ENCODE assay signal across 9 cellular contexts in the genomic region with DNA sequence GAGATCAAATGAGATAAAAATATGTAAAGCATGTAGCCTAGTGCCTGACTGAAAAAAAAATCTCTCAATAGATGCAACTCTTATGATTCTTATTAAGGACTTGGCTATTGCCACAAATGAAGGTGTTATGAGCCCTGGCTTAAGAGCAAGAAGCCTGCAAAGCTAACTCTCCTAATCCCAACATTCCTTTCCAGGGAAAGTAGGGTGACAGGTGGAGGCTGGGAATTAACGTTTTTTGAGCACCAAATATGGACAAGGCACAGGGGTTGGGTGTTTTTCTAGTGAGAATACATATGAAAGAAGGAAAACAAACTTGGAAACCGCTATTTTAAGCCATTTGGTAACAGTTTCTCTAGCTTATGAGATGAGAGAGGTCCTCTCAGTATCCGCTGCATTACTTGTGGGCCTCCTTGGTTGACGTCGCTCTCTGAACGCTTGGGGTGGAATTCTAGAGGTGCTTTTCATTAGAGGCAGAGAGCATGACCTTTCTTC.
DNase-seq lines count a peak whose midpoint lies in the region; ATAC-seq and TF ChIP-seq lines count a peak whose summit lies in the region.
"Had no signal": no experiment of that assay in that cellular context is flagged by ENCODE, and none has a peak within 500 bp of the region (broad histone marks: within the 10 kb centered on the region; RNA-seq: fewer than 3 reads in every experiment).

No MANE protein-coding gene starts in this region.

- peaks cover 23 to 35% of the 10 kb centered on the region in 2 donors for H3K36me3 Mint-ChIP-seq in stimulated activated naive B cell treated with anti-CD40 and anti-IgM and Interleukin-4, amounts not matched to agents 10 μg/mL and 1 μg/mL and 100 μg/mL, for 72 hours

- no peaks in the 10 kb centered on the region for H3K9me3 ChIP-seq in duodenal mucosa (ENCODE audit: control insufficient read depth in 1 of 2, low read length in 2 of 2)

- peaks cover 2 to 10% of the 10 kb centered on the region in 2 donors for H3K4me1 ChIP-seq in duodenal mucosa (ENCODE audit: control insufficient read depth in 1 of 2, insufficient read depth in 2 of 2, low read length in 2 of 2)

- no peaks in the 10 kb centered on the region for H3K27me3 ChIP-seq in duodenal mucosa (ENCODE audit: control insufficient read depth in 1 of 2, insufficient read depth in 2 of 2, low read length in 2 of 2)

- peak; percentile 18 for TF ChIP-seq POLR2A in GM15510 (IDR thresholded peaks at IDR 0.05; ENCODE audit: borderline replicate concordance, extremely low read depth, insufficient read length)

- H3K4me3 ChIP-seq in duodenal mucosa (ENCODE audit: low read depth in 1 of 2, low read length in 2 of 2) = peak overlapping the region; percentile 68 to 73

- DNase-seq in OCI-M1 (lab: John Stamatoyannopoulos, UW) (peak; percentile 76), ecto neural progenitor cell (ENCODE audit: low spot score) (no peak), AG08396 (ENCODE audit: low spot score) (no peak)
- DNase-seq in stimulated activated naive B cell treated with anti-CD40 and anti-IgM and Interleukin-4, amounts not matched to agents 10 μg/mL and 1 μg/mL and 100 μg/mL, for 72 hours = no peak
- DNase-seq: NCI-H748 treated with DMSO at 0.1 percent for 48 hours, T-helper 9 cell had no signal

- H3K36me3 ChIP-seq in duodenal mucosa (ENCODE audit: control insufficient read depth in 1 of 2, insufficient read depth in 2 of 2, low read length in 2 of 2) = no peaks in the 10 kb centered on the region

- H3K27ac Mint-ChIP-seq in stimulated activated naive B cell treated with anti-CD40 and anti-IgM and Interleukin-4, amounts not matched to agents 10 μg/mL and 1 μg/mL and 100 μg/mL, for 72 hours = peak overlapping the region; percentile 98

- peak overlapping the region; percentile 48 for H3K27ac ChIP-seq in duodenal mucosa (ENCODE audit: low read depth, low read length)

- no peak for ATAC-seq in stimulated activated naive B cell treated with anti-CD40 and anti-IgM and Interleukin-4, amounts not matched to agents 10 μg/mL and 1 μg/mL and 100 μg/mL, for 72 hours (replicated peaks)
- no peak for ATAC-seq in HG03196 (IDR thresholded peaks at IDR 0.05; ENCODE audit: unreplicated experiment)

- H3K4me3 Mint-ChIP-seq in stimulated activated naive B cell treated with anti-CD40 and anti-IgM and Interleukin-4, amounts not matched to agents 10 μg/mL and 1 μg/mL and 100 μg/mL, for 72 hours = peak overlapping the region; percentile 94 to 95

- peak overlapping the region; percentile 16 to 87 for H3K9ac ChIP-seq in duodenal mucosa (ENCODE audit: low read depth in 1 of 2, low read length in 2 of 2)

- peaks cover 40 to 80% of the 10 kb centered on the region in 2 donors for H3K4me1 Mint-ChIP-seq in stimulated activated naive B cell treated with anti-CD40 and anti-IgM and Interleukin-4, amounts not matched to agents 10 μg/mL and 1 μg/mL and 100 μg/mL, for 72 hours

- no peaks in the 10 kb centered on the region for H3K27me3 Mint-ChIP-seq in stimulated activated naive B cell treated with anti-CD40 and anti-IgM and Interleukin-4, amounts not matched to agents 10 μg/mL and 1 μg/mL and 100 μg/mL, for 72 hours

- H3K9me3 Mint-ChIP-seq in stimulated activated naive B cell treated with anti-CD40 and anti-IgM and Interleukin-4, amounts not matched to agents 10 μg/mL and 1 μg/mL and 100 μg/mL, for 72 hours = no peaks in the 10 kb centered on the region
